In the genomic region with DNA sequence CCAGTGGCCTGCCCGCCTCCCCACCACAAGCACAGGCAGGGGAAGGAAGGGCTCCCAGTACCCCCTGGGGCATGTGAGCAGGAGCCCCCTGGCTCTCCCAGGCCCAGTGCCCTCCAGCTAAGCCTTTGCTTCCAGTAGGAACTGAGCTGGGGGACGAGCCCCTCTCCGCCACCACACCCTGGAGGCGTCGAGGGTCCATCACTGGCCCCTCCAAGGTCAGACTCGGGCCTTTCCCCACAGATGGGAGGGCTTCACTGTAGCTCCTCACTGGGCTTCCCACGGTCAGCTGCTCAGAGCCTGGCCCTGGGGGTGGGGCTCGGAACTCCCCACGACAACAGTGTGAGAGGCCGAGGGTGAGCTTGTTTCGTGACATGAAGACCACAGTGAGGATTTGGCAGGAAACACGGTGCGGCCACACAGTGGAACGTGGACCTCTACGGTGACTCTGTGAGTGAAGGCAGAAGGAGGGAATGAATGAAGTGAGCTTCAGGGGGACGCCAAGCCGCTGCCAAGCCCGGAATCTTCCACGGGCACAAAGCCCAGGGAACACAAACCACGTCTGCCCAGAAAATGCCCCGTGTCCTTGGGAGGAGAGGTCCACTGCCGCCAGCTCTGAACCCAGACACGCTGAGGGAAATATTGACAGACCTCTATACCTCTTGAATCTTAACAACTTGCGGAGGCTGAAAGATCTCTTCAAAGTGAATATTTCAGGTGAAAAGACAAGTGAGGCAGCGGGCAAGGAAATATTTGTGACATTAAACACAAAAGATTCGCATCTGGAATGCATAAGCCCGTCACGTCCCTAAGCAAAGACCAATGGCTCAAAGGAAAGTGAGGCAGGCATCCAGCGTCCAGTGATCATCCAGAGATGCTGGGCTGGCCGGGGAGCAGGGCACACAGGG, we compare ENCODE assay signal across 17 cellular contexts.
DNase-seq lines count a peak whose midpoint lies in the region; ATAC-seq and TF ChIP-seq lines count a peak whose summit lies in the region.
"Had no signal": no experiment of that assay in that cellular context is flagged by ENCODE, and none has a peak within 500 bp of the region (broad histone marks: within the 10 kb centered on the region; RNA-seq: fewer than 3 reads in every experiment).

No MANE protein-coding gene starts in this region.

- H3K4me1 ChIP-seq in right atrium auricular region: peaks cover 0 to 24% of the 10 kb centered on the region in 2 donors

- intact Hi-C loops in cardiac septum (cut with DNase I): no loop called here

- H3K4me3 ChIP-seq in right atrium auricular region: no peak overlapping the region
- H3K4me3 ChIP-seq: K562, MG63 had no signal

- H3K27me3 ChIP-seq in right atrium auricular region: no peaks in the 10 kb centered on the region
- H3K27me3 ChIP-seq: MG63 had no signal

- TF ChIP-seq CTCF in right atrium auricular region (IDR thresholded peaks at IDR 0.05) (no peak), brain (conservative IDR thresholded peaks at IDR 0.05) (no peak), progenitor cell of endocrine pancreas (IDR thresholded peaks at IDR 0.05; ENCODE audit: unreplicated experiment) (no peak), type B pancreatic cell (conservative IDR thresholded peaks at IDR 0.05) (no peak)

- no peak for ATAC-seq in HG02763 (IDR thresholded peaks at IDR 0.05; ENCODE audit: unreplicated experiment)
- ATAC-seq: K562, Right ventricle myocardium inferior had no signal

- H3K27ac ChIP-seq in right atrium auricular region: no peak overlapping the region

- no peaks in the 10 kb centered on the region for H3K9me3 ChIP-seq in right atrium auricular region
- H3K9me3 ChIP-seq: MG63 had no signal

- no peaks in the 10 kb centered on the region for H3K36me3 Mint-ChIP-seq in brain
- H3K36me3 Mint-ChIP-seq in progenitor cell of endocrine pancreas (ENCODE audit: insufficient read depth): no peaks in the 10 kb centered on the region
- H3K36me3 Mint-ChIP-seq in type B pancreatic cell: no peaks in the 10 kb centered on the region
- H3K36me3 Mint-ChIP-seq: CD4-positive, CD25-positive, alpha-beta regulatory T cell had no signal

- H3K9me3 Mint-ChIP-seq in brain (peaks cover 0 to 2% (median 0%) of the 10 kb centered on the region in 5 experiments), progenitor cell of endocrine pancreas (ENCODE audit: low read depth) (no peaks in the 10 kb centered on the region), type B pancreatic cell (no peaks in the 10 kb centered on the region)
- H3K9me3 Mint-ChIP-seq: CD4-positive, CD25-positive, alpha-beta regulatory T cell had no signal

- H3K36me3 ChIP-seq in right atrium auricular region: no peaks in the 10 kb centered on the region
- H3K36me3 ChIP-seq: MG63 had no signal

- no peak overlapping the region for H3K4me3 Mint-ChIP-seq in brain
- no peak overlapping the region for H3K4me3 Mint-ChIP-seq in progenitor cell of endocrine pancreas (ENCODE audit: low read depth)
- H3K4me3 Mint-ChIP-seq in type B pancreatic cell: no peak overlapping the region
- H3K4me3 Mint-ChIP-seq: CD4-positive, CD25-positive, alpha-beta regulatory T cell had no signal

- peaks cover 5% of the 10 kb centered on the region for H3K27me3 Mint-ChIP-seq in brain
- peaks cover 11% of the 10 kb centered on the region for H3K27me3 Mint-ChIP-seq in progenitor cell of endocrine pancreas
- peaks cover 4% of the 10 kb centered on the region for H3K27me3 Mint-ChIP-seq in type B pancreatic cell
- H3K27me3 Mint-ChIP-seq: CD4-positive, CD25-positive, alpha-beta regulatory T cell had no signal

- DNase-seq in cardiac septum (ENCODE audit: low spot score) (peak; percentile 63), right atrium auricular region (ENCODE audit: low spot score) (no peak), mucosa of gallbladder (ENCODE audit: low spot score) (peak; percentile 5), progenitor cell of endocrine pancreas (ENCODE audit: low spot score, unreplicated experiment) (no peak), type B pancreatic cell (ENCODE audit: extremely low spot score, unreplicated experiment) (no peak)
- DNase-seq: CD4-positive, CD25-positive, alpha-beta regulatory T cell; EL; MG63; NCI-H1417 treated with DMSO at 0.1 percent for 48 hours; NCI-H187; NCI-H446; NCI-H526; OCI-M1 had no signal

- H3K4me1 Mint-ChIP-seq in brain (peaks cover 70% of the 10 kb centered on the region), progenitor cell of endocrine pancreas (ENCODE audit: low read depth) (peaks cover 2% of the 10 kb centered on the region), type B pancreatic cell (ENCODE audit: unreplicated experiment) (peaks cover 5% of the 10 kb centered on the region)
- H3K4me1 Mint-ChIP-seq: CD4-positive, CD25-positive, alpha-beta regulatory T cell had no signal

- H3K27ac Mint-ChIP-seq in brain (peak overlapping the region in 3 of 5 experiments; percentile 7 to 38 (median 35)), progenitor cell of endocrine pancreas (peak overlapping the region; percentile 62), type B pancreatic cell (no peak overlapping the region)
- H3K27ac Mint-ChIP-seq: CD4-positive, CD25-positive, alpha-beta regulatory T cell had no signal

Comparison
In these comparisons a context has a peak if more than half of its experiments do, and no peak if none do; other contexts are left out.
1. DNase-seq: peak in cardiac septum (single experiment) and mucosa of gallbladder (single experiment); none in right atrium auricular region (single experiment), progenitor cell of endocrine pancreas (single experiment) and type B pancreatic cell (single experiment).